Comparison of ENCODE assay signal across 1 cellular context in genomic region chr1:37807555-37808368, GRCh38.
A peak's percentile ranks its signal among the peaks of the same experiment; 100 is the strongest.
TF ChIP-seq lines count a peak whose summit lies in the region.

Gene C1orf122 (plus strand): TSS chr1:37807790. CDS start chr1:37808405, 615 bp downstream.
Gene YRDC (minus strand): TSS chr1:37808208. CDS start chr1:37808180, 28 bp downstream.

TF ChIP-seq in H1, 55 proteins besides CTCF, POLR2A, EP300 and RAD21:
- TF ChIP-seq PHF8 (conservative IDR thresholded peaks at IDR 0.05; ENCODE audit: low read depth, low read length) (peak; percentile 85), KDM1A (IDR thresholded peaks at IDR 0.05; ENCODE audit: borderline replicate concordance, low read length) (no peak), EGR1 (IDR thresholded peaks at IDR 0.05; ENCODE audit: borderline replicate concordance, low read depth, low read length) (peak; percentile 26; the same call in 1 of the 2 replicates), GABPA (IDR thresholded peaks at IDR 0.05; ENCODE audit: borderline replicate concordance, insufficient read depth, low read length) (peak; percentile 92), CREB1 (IDR thresholded peaks at IDR 0.05) (peak; percentile 84), POLR2AphosphoS5 (IDR thresholded peaks at IDR 0.05; ENCODE audit: low read depth, low read length) (peak; percentile 70; the same call in 1 of the 2 replicates), MAX (IDR thresholded peaks at IDR 0.05) (peak; percentile 74), CTBP2 (IDR thresholded peaks at IDR 0.05; ENCODE audit: borderline replicate concordance, insufficient read depth, insufficient read length, low read length) (no peak), BACH1 (IDR thresholded peaks at IDR 0.05; ENCODE audit: low read length) (no peak), TEAD4 (IDR thresholded peaks at IDR 0.05; ENCODE audit: low read depth, low read length) (0 out of 2 replicates have a peak, but pooled peaks have one; percentile 32), TAF1 (IDR thresholded peaks at IDR 0.05; ENCODE audit: low read depth, low read length) (peak; percentile 77), POU5F1 (IDR thresholded peaks at IDR 0.05; ENCODE audit: low read depth, low read length) (no peak), TBP (IDR thresholded peaks at IDR 0.05; ENCODE audit: low read depth, low read length) (peak; percentile 65), BRCA1 (IDR thresholded peaks at IDR 0.05; ENCODE audit: low read depth, low read length) (no peak), SIN3A (conservative IDR thresholded peaks at IDR 0.05 in 1 of 2, IDR thresholded peaks at IDR 0.05 in 1 of 2; ENCODE audit: low read depth in 1 of 2, low read length in 2 of 2) (peak; percentile 69 to 77; a peak in 1 of 4 replicates)
TF ChIP-seq in H1: peak in this region for 10.
